ENCODE assay signal across 1 cellular context in the genomic region with DNA sequence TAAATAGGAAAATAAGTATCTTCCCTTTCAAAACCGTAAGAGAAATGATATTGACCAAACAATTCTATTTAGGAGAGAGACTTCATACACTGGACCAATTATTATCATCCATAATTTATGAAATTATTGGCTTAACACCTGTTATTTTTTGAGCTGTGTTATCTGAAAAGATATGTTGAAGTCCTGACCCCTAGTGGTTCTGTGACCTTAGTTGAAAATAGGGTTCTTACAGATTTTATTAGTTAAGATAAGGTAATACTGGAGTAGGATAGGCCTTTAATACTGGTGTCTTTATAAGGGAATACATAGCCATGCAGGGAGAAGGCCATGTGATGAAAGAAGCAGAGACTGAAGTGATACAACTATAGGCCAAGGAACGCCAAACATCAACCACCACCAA.
TF ChIP-seq lines count a peak whose summit lies in the region.

No MANE protein-coding gene starts in this region.

TF ChIP-seq in GM23338, 12 proteins besides CTCF, POLR2A, EP300 and RAD21 (continued from another document):
- TF ChIP-seq, protein P1, sequence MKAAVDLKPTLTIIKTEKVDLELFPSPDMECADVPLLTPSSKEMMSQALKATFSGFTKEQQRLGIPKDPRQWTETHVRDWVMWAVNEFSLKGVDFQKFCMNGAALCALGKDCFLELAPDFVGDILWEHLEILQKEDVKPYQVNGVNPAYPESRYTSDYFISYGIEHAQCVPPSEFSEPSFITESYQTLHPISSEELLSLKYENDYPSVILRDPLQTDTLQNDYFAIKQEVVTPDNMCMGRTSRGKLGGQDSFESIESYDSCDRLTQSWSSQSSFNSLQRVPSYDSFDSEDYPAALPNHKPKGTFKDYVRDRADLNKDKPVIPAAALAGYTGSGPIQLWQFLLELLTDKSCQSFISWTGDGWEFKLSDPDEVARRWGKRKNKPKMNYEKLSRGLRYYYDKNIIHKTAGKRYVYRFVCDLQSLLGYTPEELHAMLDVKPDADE (IDR thresholded peaks at IDR 0.05), result no peak
